Comparison of ENCODE assay signal across 8 cellular contexts in genomic region chr17:31390748-31391495, GRCh38. TPM values are rescaled to one million over a fixed set of nuclear protein-coding genes. Genes with fewer than 3 reads are reported as not detected.
DNase-seq lines count a peak whose midpoint lies in the region; ATAC-seq and TF ChIP-seq lines count a peak whose summit lies in the region.

No MANE protein-coding gene starts in this region.

- H3K79me2 ChIP-seq in mammary epithelial cell (ENCODE audit: insufficient read depth, low read length): no peaks in the 10 kb centered on the region

- no peak overlapping the region for H3K27ac Mint-ChIP-seq in activated naive CD4-positive, alpha-beta T cell treated with anti-CD3 and anti-CD28 coated beads for 36 hours

- H3K9me3 ChIP-seq in mammary epithelial cell (replicated peaks; ENCODE audit: insufficient read depth, low read length) (no peaks in the 10 kb centered on the region), lower lobe of right lung (no peaks in the 10 kb centered on the region), upper lobe of right lung (no peaks in the 10 kb centered on the region)

- no TSS peak for BruUV-seq in mammary epithelial cell (replicated peaks; lab: Mats Ljungman, UMichigan)

- no peak overlapping the region for H3K9ac ChIP-seq in mammary epithelial cell (ENCODE audit: insufficient read depth, low read length)

- H3K4me3 ChIP-seq in mammary epithelial cell (replicated peaks in 1 of 3; ENCODE audit: insufficient read depth in 1 of 3, low read depth in 2 of 3, low read length in 3 of 3) (peak overlapping the region in 2 of 3 experiments; percentile 10 to 22), lower lobe of right lung (peak overlapping the region; percentile 51), upper lobe of right lung (peak overlapping the region; percentile 39)

- DNase-seq in activated naive CD4-positive, alpha-beta T cell treated with anti-CD3 and anti-CD28 coated beads for 36 hours: no peak
- DNase-seq in activated naive CD4-positive, alpha-beta T cell treated with Interleukin-2 at 50 U/mL for 16 hours: no peak
- DNase-seq in mammary epithelial cell (no peak), lower lobe of right lung (no peak), upper lobe of right lung (no peak), HuH-7.5 (ENCODE audit: low spot score) (no peak), NCI-H510A treated with DMSO at 0.1 percent for 48 hours (lab: John Stamatoyannopoulos, UW) (no peak), SHP77 (lab: John Stamatoyannopoulos, UW) (no peak)

- CTCF ChIA-PET in activated naive CD4-positive, alpha-beta T cell treated with anti-CD3 and anti-CD28 coated beads for 36 hours (lab: Charles Lee): interaction anchor here (2.6 kb wide), 1 partner anchor 134 kb away, joined by 16 read pairs; no protein-coding TSS in a partner anchor
- CTCF ChIA-PET in mammary epithelial cell (lab: Charles Lee; ENCODE audit: low non-redundant PET): no interaction called here

- 11% methylated on average over 12 of the region's 56 CpGs for WGBS in mammary epithelial cell (ENCODE audit: low coverage, missing lambda C conversion rate)

- no peaks in the 10 kb centered on the region for H4K20me1 ChIP-seq in mammary epithelial cell (ENCODE audit: insufficient read depth, low read length)

- H3K27me3 ChIP-seq in mammary epithelial cell (ENCODE audit: insufficient read depth, low read length) (peaks cover 6% of the 10 kb centered on the region), lower lobe of right lung (ENCODE audit: low read depth) (peaks cover 47% of the 10 kb centered on the region), upper lobe of right lung (peaks cover 58% of the 10 kb centered on the region)

- in situ Hi-C loops in mammary epithelial cell (cut with MboI; ENCODE audit: low sequenced_read_pairs in 2 of 2): no loop called here

- no peaks in the 10 kb centered on the region for H3K36me3 Mint-ChIP-seq in activated naive CD4-positive, alpha-beta T cell treated with anti-CD3 and anti-CD28 coated beads for 36 hours (ENCODE audit: low read depth)

- dilution Hi-C loops in mammary epithelial cell (cut with HindIII; ENCODE audit: low sequenced_read_pairs): no loop called here

- peak overlapping the region; percentile 59 for H3K4me3 Mint-ChIP-seq in activated naive CD4-positive, alpha-beta T cell treated with anti-CD3 and anti-CD28 coated beads for 36 hours

- TF ChIP-seq CTCF in mammary epithelial cell (conservative IDR thresholded peaks at IDR 0.05 in 1 of 2, IDR thresholded peaks at IDR 0.05 in 1 of 2; ENCODE audit: extremely low read depth in 1 of 2, insufficient read depth in 1 of 2, low read depth in 1 of 2, low read length in 2 of 2) (no peak), lower lobe of right lung (IDR thresholded peaks at IDR 0.05) (no peak), upper lobe of right lung (IDR thresholded peaks at IDR 0.05) (no peak)

- ATAC-seq in lower lobe of right lung: peak; percentile 24 to 30
- ATAC-seq in upper lobe of right lung: peak; percentile 12

- H3K27me3 Mint-ChIP-seq in activated naive CD4-positive, alpha-beta T cell treated with anti-CD3 and anti-CD28 coated beads for 36 hours (ENCODE audit: low read depth): peaks cover 44% of the 10 kb centered on the region

- H3K4me1 ChIP-seq in mammary epithelial cell (ENCODE audit: insufficient read depth, low read length) (peaks cover 9% of the 10 kb centered on the region), lower lobe of right lung (peaks cover 13% of the 10 kb centered on the region), upper lobe of right lung (no peaks in the 10 kb centered on the region)

- H3K4me1 Mint-ChIP-seq in activated naive CD4-positive, alpha-beta T cell treated with anti-CD3 and anti-CD28 coated beads for 36 hours (ENCODE audit: low read depth): peaks cover 3% of the 10 kb centered on the region

- H3K27ac ChIP-seq in mammary epithelial cell (ENCODE audit: insufficient read depth, low read depth, low read length): no peak overlapping the region
- no peak overlapping the region for H3K27ac ChIP-seq in lower lobe of right lung
- no peak overlapping the region for H3K27ac ChIP-seq in upper lobe of right lung

- intact Hi-C loops in activated naive CD4-positive, alpha-beta T cell treated with anti-CD3 and anti-CD28 coated beads for 36 hours (cut with micrococcal nuclease): no loop called here
- intact Hi-C loops in mammary epithelial cell (cut with micrococcal nuclease) (no loop called here), lower lobe of right lung (cut with DNase I) (no loop called here), upper lobe of right lung (cut with DNase I) (no loop called here)

- H3K36me3 ChIP-seq in mammary epithelial cell (ENCODE audit: insufficient read depth, low read length): no peaks in the 10 kb centered on the region
- H3K36me3 ChIP-seq in lower lobe of right lung: no peaks in the 10 kb centered on the region
- no peaks in the 10 kb centered on the region for H3K36me3 ChIP-seq in upper lobe of right lung

- peak overlapping the region; percentile 48 for H3K4me2 ChIP-seq in mammary epithelial cell (ENCODE audit: insufficient read depth, low read depth, low read length)

- H2AFZ ChIP-seq in mammary epithelial cell (ENCODE audit: low read depth, low read length): peak overlapping the region; percentile 32

- H3K9me3 Mint-ChIP-seq in activated naive CD4-positive, alpha-beta T cell treated with anti-CD3 and anti-CD28 coated beads for 36 hours: no peaks in the 10 kb centered on the region

RNA-seq across cellular contexts. Expression of gene RAB11FIP4, which starts 0.6 kb away (rescaled TPM):
- total RNA-seq in activated naive CD4-positive, alpha-beta T cell treated with anti-CD3 and anti-CD28 coated beads for 36 hours: 10 to 100 TPM; 31.3 to 33.1 TPM
- total RNA-seq in mammary epithelial cell: 1 to 10 TPM; 4.8 to 6.5 TPM
- 2.6 TPM for polyA plus RNA-seq in mammary epithelial cell
- 9.0 TPM for polyA minus RNA-seq in mammary epithelial cell
- total RNA-seq in lower lobe of right lung: 15.7 TPM
- 13.5 TPM for total RNA-seq in upper lobe of right lung
